1 cellular context compared by ENCODE assay signal in genomic region chrX:119693996-119694451, GRCh38.
TF ChIP-seq lines count a peak whose summit lies in the region.

No MANE protein-coding gene starts in this region.

TF ChIP-seq in SK-N-SH treated with all-trans-retinoic acid at 6 μM for 48 hours, 23 proteins besides CTCF, POLR2A, EP300 and RAD21 (continued from another document):
- TF ChIP-seq POU6F1 (CRISPR knock-in tag; IDR thresholded peaks at IDR 0.05; ENCODE audit: borderline replicate concordance, low read depth) (no peak), TCF4 (CRISPR knock-in tag; IDR thresholded peaks at IDR 0.05; ENCODE audit: borderline replicate concordance) (no peak), ARNTL (CRISPR knock-in tag; IDR thresholded peaks at IDR 0.05; ENCODE audit: borderline replicate concordance, low read depth) (no peak), ISL1 (CRISPR knock-in tag; IDR thresholded peaks at IDR 0.05) (no peak), SNAI2 (CRISPR knock-in tag; IDR thresholded peaks at IDR 0.05) (no peak), CREB5 (CRISPR knock-in tag; IDR thresholded peaks at IDR 0.05; ENCODE audit: low read depth) (no peak), CSRNP3 (CRISPR knock-in tag; IDR thresholded peaks at IDR 0.05) (no peak), ZC3H10 (CRISPR knock-in tag; IDR thresholded peaks at IDR 0.05) (no peak), BACH2 (CRISPR knock-in tag; IDR thresholded peaks at IDR 0.05; ENCODE audit: borderline replicate concordance) (no peak), PPARA (CRISPR knock-in tag; IDR thresholded peaks at IDR 0.05; ENCODE audit: borderline replicate concordance) (no peak)
